ENCODE assay signal across 15 cellular contexts in genomic region chr2:235113854-235114253, GRCh38.
DNase-seq lines count a peak whose midpoint lies in the region; ATAC-seq lines count a peak whose summit lies in the region.
"Had no signal": no experiment of that assay in that cellular context is flagged by ENCODE, and none has a peak within 500 bp of the region (broad histone marks: within the 10 kb centered on the region; RNA-seq: fewer than 3 reads in every experiment).

No MANE protein-coding gene starts in this region.

- no peaks in the 10 kb centered on the region for H3K36me3 Mint-ChIP-seq in activated CD4-positive, alpha-beta T cell treated with anti-CD3 and anti-CD28 coated beads, Interleukin-2, amount 10 ng/mL, durations not matched to agents 24 days and 14 days (ENCODE audit: low read depth)
- H3K36me3 Mint-ChIP-seq: IgD-negative memory B cell had no signal

- no peaks in the 10 kb centered on the region for H3K4me1 Mint-ChIP-seq in activated CD4-positive, alpha-beta T cell treated with anti-CD3 and anti-CD28 coated beads, Interleukin-2, amount 10 ng/mL, durations not matched to agents 24 days and 14 days
- H3K4me1 Mint-ChIP-seq: IgD-negative memory B cell had no signal

- peak overlapping the region; percentile 2 for H3K56ac ChIP-seq in mesendoderm (ENCODE audit: low read length)

- H4K5ac ChIP-seq in mesendoderm (ENCODE audit: low read length), result no peak overlapping the region

- H3K4me3 ChIP-seq in mesendoderm (ENCODE audit: low read length) (no peak overlapping the region), HAP-1 (no peak overlapping the region)
- H3K4me3 ChIP-seq: BLaER1 treated with 17β-estradiol and CSF1 and Interleukin-3, amounts not matched to agents 10 nM and 100 nM had no signal

- no CpG with 5 or more reads among the region's 10 CpGs for WGBS in mesendoderm (ENCODE audit: extremely low coverage, insufficient coverage, low lambda C conversion rate)

- H3K4me3 Mint-ChIP-seq in activated CD4-positive, alpha-beta T cell treated with anti-CD3 and anti-CD28 coated beads, Interleukin-2, amount 10 ng/mL, durations not matched to agents 24 days and 14 days, result no peak overlapping the region
- H3K4me3 Mint-ChIP-seq: IgD-negative memory B cell had no signal

- H3K4me1 ChIP-seq in mesendoderm (ENCODE audit: control insufficient read depth, low read depth, low read length) (no peaks in the 10 kb centered on the region), HAP-1 (no peaks in the 10 kb centered on the region)

- no peaks in the 10 kb centered on the region for H3K9me3 ChIP-seq in HAP-1

- H3K27me3 ChIP-seq in mesendoderm (ENCODE audit: insufficient read depth, low read length, poor library complexity), result no peaks in the 10 kb centered on the region
- no peaks in the 10 kb centered on the region for H3K27me3 ChIP-seq in HAP-1 (ENCODE audit: low read depth)
- H3K27me3 ChIP-seq: BLaER1 treated with 17β-estradiol and CSF1 and Interleukin-3, amounts not matched to agents 10 nM and 100 nM had no signal

- H4K8ac ChIP-seq in mesendoderm (ENCODE audit: low read depth, low read length), result no peak overlapping the region

- H2BK5ac ChIP-seq in mesendoderm (ENCODE audit: low read length), result no peak overlapping the region

- no peak overlapping the region for H3K9ac ChIP-seq in mesendoderm (ENCODE audit: low read length)
- H3K9ac ChIP-seq: BLaER1 treated with 17β-estradiol and CSF1 and Interleukin-3, amounts not matched to agents 10 nM and 100 nM had no signal

- no peak overlapping the region for H2AK5ac ChIP-seq in mesendoderm (ENCODE audit: low read length)

- no peak overlapping the region for H3K4ac ChIP-seq in mesendoderm (ENCODE audit: low read depth, low read length)

- no peak overlapping the region for H2BK15ac ChIP-seq in mesendoderm (replicated peaks; ENCODE audit: low read depth)

- H3K27ac Mint-ChIP-seq in activated CD4-positive, alpha-beta T cell treated with anti-CD3 and anti-CD28 coated beads, Interleukin-2, amount 10 ng/mL, durations not matched to agents 24 days and 14 days, result no peak overlapping the region
- H3K27ac Mint-ChIP-seq: IgD-negative memory B cell had no signal

- no peak overlapping the region for H3K27ac ChIP-seq in mesendoderm (ENCODE audit: low read depth, low read length)
- H3K27ac ChIP-seq: BLaER1 treated with 17β-estradiol and CSF1 and Interleukin-3, amounts not matched to agents 10 nM and 100 nM had no signal

- H3K4me2 ChIP-seq in mesendoderm (ENCODE audit: low read length), result no peak overlapping the region
- H3K4me2 ChIP-seq: BLaER1 treated with 17β-estradiol and CSF1 and Interleukin-3, amounts not matched to agents 10 nM and 100 nM had no signal

- no peak overlapping the region for H3K23ac ChIP-seq in mesendoderm (ENCODE audit: low read length)

- H3K36me3 ChIP-seq in mesendoderm (ENCODE audit: control insufficient read depth, insufficient read depth, low read length) (no peaks in the 10 kb centered on the region), HAP-1 (replicated peaks) (no peaks in the 10 kb centered on the region)
- H3K36me3 ChIP-seq: BLaER1 treated with 17β-estradiol and CSF1 and Interleukin-3, amounts not matched to agents 10 nM and 100 nM had no signal

- H3K9me3 Mint-ChIP-seq in activated CD4-positive, alpha-beta T cell treated with anti-CD3 and anti-CD28 coated beads, Interleukin-2, amount 10 ng/mL, durations not matched to agents 24 days and 14 days, result no peaks in the 10 kb centered on the region
- H3K9me3 Mint-ChIP-seq: IgD-negative memory B cell had no signal

- peak; percentile 30 for DNase-seq in activated CD4-positive, alpha-beta T cell treated with anti-CD3 and anti-CD28 coated beads, Interleukin-2, amount 10 ng/mL, durations not matched to agents 24 days and 14 days
- DNase-seq in activated CD4-positive, alpha-beta T cell treated with anti-CD3 and anti-CD28 coated beads, Interleukin-2, amount 50 U/mL, for 1 hour, result no peak
- DNase-seq in mesendoderm, result peak; percentile 87
- DNase-seq in HAP-1 (ENCODE audit: low spot score in 2 of 2), result no peak
- DNase-seq: DMS 273 treated with DMSO at 0.1 percent for 48 hours, NCI-H1930, NCI-H2171, NCI-H510A, PC-3 had no signal

- intact Hi-C loops in activated CD4-positive, alpha-beta T cell treated with anti-CD3 and anti-CD28 coated beads, Interleukin-2, amount 10 ng/mL, durations not matched to agents 24 days and 14 days (cut with micrococcal nuclease), result no loop called here

- H3K79me1 ChIP-seq in mesendoderm (ENCODE audit: low read length), result no peaks in the 10 kb centered on the region

- H3K79me2 ChIP-seq in mesendoderm (ENCODE audit: control insufficient read depth, insufficient read depth, low read length), result no peaks in the 10 kb centered on the region

- H3K18ac ChIP-seq in mesendoderm (ENCODE audit: low read length), result no peak overlapping the region

- ATAC-seq in esophagus mucosa (peak; percentile 15), HG03565 (IDR thresholded peaks at IDR 0.05; ENCODE audit: unreplicated experiment) (no peak), HG02798 (IDR thresholded peaks at IDR 0.05; ENCODE audit: poor library complexity, unreplicated experiment) (no peak), HG03025 (IDR thresholded peaks at IDR 0.05; ENCODE audit: low FRiP score, unreplicated experiment) (no peak)
- ATAC-seq: PC-3 had no signal

- in situ Hi-C loops in HAP-1 (cut with MboI; ENCODE audit: low sequenced_read_pairs), result loop anchor here (5.0 to 25.0 kb wide), 2 partner anchors 562 to 827 kb away; no protein-coding TSS in a partner anchor

- peaks cover 7% of the 10 kb centered on the region for H3K27me3 Mint-ChIP-seq in activated CD4-positive, alpha-beta T cell treated with anti-CD3 and anti-CD28 coated beads, Interleukin-2, amount 10 ng/mL, durations not matched to agents 24 days and 14 days

- no peak overlapping the region for H2BK120ac ChIP-seq in mesendoderm (ENCODE audit: low read depth, low read length)

Comparison
In these comparisons a context has a peak if more than half of its experiments do, and no peak if none do; other contexts are left out.
1. DNase-seq: peak in activated CD4-positive, alpha-beta T cell treated with anti-CD3 and anti-CD28 coated beads, Interleukin-2, amount 10 ng/mL, durations not matched to agents 24 days and 14 days (single experiment) and mesendoderm (single experiment); none in activated CD4-positive, alpha-beta T cell treated with anti-CD3 and anti-CD28 coated beads, Interleukin-2, amount 50 U/mL, for 1 hour (single experiment) and HAP-1 (0 of 2).